In the genomic region with DNA sequence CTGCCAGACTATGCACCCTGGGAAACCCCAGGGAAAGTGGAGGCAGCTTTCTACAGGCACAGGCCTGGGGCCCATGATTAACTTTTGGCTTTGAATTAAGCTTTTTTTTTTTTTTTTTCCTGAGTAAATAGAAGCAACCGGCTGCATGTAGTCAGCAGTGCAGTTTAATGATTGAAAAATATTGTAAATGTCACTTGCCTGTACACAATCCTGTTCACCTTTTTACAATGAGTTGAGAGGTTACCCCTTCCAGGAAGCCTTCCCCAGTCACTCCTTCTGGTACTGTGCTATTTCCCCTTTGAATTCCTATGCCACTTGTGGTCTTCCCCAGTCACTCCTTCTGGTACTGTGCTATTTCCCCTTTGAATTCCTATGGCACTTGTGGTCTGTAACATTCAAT, we compare ENCODE assay signal across 1 cellular context.
TF ChIP-seq lines count a peak whose summit lies in the region.

No MANE protein-coding gene starts in this region.

TF ChIP-seq in GM12891, 5 proteins besides CTCF, POLR2A, EP300 and RAD21 (continued from another document):
- no peak for TF ChIP-seq TAF1 (IDR thresholded peaks at IDR 0.05; ENCODE audit: low read depth, low read length)
- TF ChIP-seq POU2F2 (IDR thresholded peaks at IDR 0.05; ENCODE audit: low read depth, low read length): no peak
- TF ChIP-seq SPI1 (IDR thresholded peaks at IDR 0.05; ENCODE audit: low read depth, low read length): no peak
